ENCODE assay signal across 9 cellular contexts in the genomic region with DNA sequence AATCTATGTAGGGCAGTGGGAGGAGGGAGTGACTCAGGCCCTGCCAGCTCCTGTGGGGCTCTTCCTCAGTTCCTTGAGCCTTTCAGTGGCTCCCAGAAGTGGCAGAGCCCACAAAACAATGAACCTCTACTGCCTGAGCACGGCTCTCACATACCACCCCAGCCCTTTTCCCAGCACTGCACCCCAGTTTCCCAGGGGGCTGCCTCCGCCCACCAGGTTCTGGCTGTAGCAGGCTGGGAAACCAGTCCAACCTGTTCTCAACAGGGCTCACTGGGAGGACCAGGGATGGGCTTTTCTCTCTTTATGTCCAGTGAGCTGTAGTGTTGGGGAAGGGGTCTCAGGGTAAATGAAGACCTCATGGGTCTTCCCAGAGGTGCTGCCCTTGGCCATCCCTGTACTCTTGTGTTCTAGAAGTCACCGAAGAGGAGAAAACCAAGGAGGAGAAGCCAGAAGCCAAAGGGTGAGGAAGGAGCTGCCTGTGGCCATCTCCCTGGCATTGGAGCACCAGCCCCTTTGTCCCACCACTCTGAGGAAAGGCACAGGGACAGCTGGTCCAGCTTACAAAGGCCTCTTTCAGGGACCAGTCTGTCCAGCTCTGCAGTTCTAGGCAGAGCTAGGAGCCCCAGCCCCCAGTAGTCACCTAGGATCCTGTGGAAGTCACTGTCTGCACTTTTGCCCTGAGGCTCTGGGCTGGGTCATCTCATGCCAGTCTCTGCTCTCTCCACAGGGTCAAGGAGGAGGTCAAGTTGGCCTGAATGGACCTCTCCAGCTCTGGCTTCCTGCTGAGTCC. TPM values are rescaled to one million over a fixed set of nuclear protein-coding genes. Genes with fewer than 3 reads are reported as not detected.
DNase-seq lines count a peak whose midpoint lies in the region; ATAC-seq, FAIRE-seq and TF ChIP-seq lines count a peak whose summit lies in the region.
"Had no signal": no experiment of that assay in that cellular context is flagged by ENCODE, and none has a peak within 500 bp of the region (broad histone marks: within the 10 kb centered on the region; RNA-seq: fewer than 3 reads in every experiment).

No MANE protein-coding gene starts in this region.

- no peak for FAIRE-seq in endothelial cell of umbilical vein (lab: Jason Lieb, UNC)

- TF ChIP-seq CTCF in endothelial cell of umbilical vein (IDR thresholded peaks at IDR 0.05; ENCODE audit: extremely low read depth in 1 of 2, insufficient read depth in 1 of 2, low read depth in 1 of 2, low read length in 2 of 2): no peak
- TF ChIP-seq CTCF in prostate gland (IDR thresholded peaks at IDR 0.05): no peak

- no peak overlapping the region for H3K4me2 ChIP-seq in endothelial cell of umbilical vein (ENCODE audit: insufficient read depth, low read length)

- H3K79me2 ChIP-seq in endothelial cell of umbilical vein (ENCODE audit: control insufficient read depth, insufficient read depth, low read length): peaks cover 19% of the 10 kb centered on the region

- H3K27me3 ChIP-seq in endothelial cell of umbilical vein (ENCODE audit: control insufficient read depth in 2 of 2, insufficient read depth in 2 of 2, low read length in 2 of 2) (no peaks in the 10 kb centered on the region), prostate gland (replicated peaks; ENCODE audit: insufficient read depth) (no peaks in the 10 kb centered on the region)

- dilution Hi-C loops in endothelial cell of umbilical vein (cut with MboI; ENCODE audit: extremely low pct_ligation_motif_present, low sequenced_read_pairs): no loop called here

- H3K4me3 ChIP-seq in endothelial cell of umbilical vein (replicated peaks in 1 of 3; ENCODE audit: insufficient read depth in 1 of 3, low read depth in 1 of 3, low read length in 3 of 3) (no peak overlapping the region), prostate gland (no peak overlapping the region)

- H3K4me1 ChIP-seq in endothelial cell of umbilical vein (ENCODE audit: control insufficient read depth, extremely low read depth, insufficient read depth, low read length) (peaks cover 14% of the 10 kb centered on the region), prostate gland (replicated peaks) (peaks cover 6% of the 10 kb centered on the region)

- H3K9me1 ChIP-seq in endothelial cell of umbilical vein (replicated peaks; ENCODE audit: control insufficient read depth, extremely low read depth, insufficient read depth, low read length): no peaks in the 10 kb centered on the region

- no TSS peak for BruUV-seq in endothelial cell of umbilical vein (replicated peaks; lab: Mats Ljungman, UMichigan)

- POLR2A ChIA-PET in endothelial cell of umbilical vein (lab: Charles Lee): interaction anchor here (0.8 to 1.3 kb wide), 5 partner anchors 9 to 109 kb away, joined by 3 to 4 read pairs (median 4); no protein-coding TSS in a partner anchor

- H3K9ac ChIP-seq in endothelial cell of umbilical vein (replicated peaks; ENCODE audit: extremely low read depth, insufficient read depth, low read length): no peak overlapping the region

- WGBS in prostate gland: 46% methylated on average over 3 of the region's 3 CpGs

- no peak overlapping the region for H2AFZ ChIP-seq in endothelial cell of umbilical vein (ENCODE audit: low read depth, low read length)

- CTCF ChIA-PET in endothelial cell of umbilical vein (lab: Charles Lee): interaction anchor here (0.6 to 2.1 kb wide), 5 partner anchors 14 to 117 kb away, joined by 3 to 12 read pairs (median 3); no protein-coding TSS in a partner anchor

- no peaks in the 10 kb centered on the region for H4K20me1 ChIP-seq in endothelial cell of umbilical vein (replicated peaks; ENCODE audit: control insufficient read depth, extremely low read depth, insufficient read depth, low read length)

- H3K9me3 ChIP-seq in endothelial cell of umbilical vein (replicated peaks; ENCODE audit: control insufficient read depth, insufficient read depth, low read length) (no peaks in the 10 kb centered on the region), prostate gland (no peaks in the 10 kb centered on the region)

- peak; percentile 76 for DNase-seq in ELF-1 (ENCODE audit: low read depth, low spot score)
- DNase-seq in M059J (ENCODE audit: low read depth): peak; percentile 60
- DNase-seq in endothelial cell of umbilical vein (ENCODE audit: low read depth, low spot score): no peak
- DNase-seq in prostate gland (ENCODE audit: low spot score): peak; percentile 48
- no peak for DNase-seq in activated gamma-delta T cell treated with Interleukin-2 at 50 U/mL for 16 hours
- DNase-seq: NCI-H526 treated with DMSO at 0.1 percent for 48 hours, retina had no signal

- no peak overlapping the region for H3K27ac ChIP-seq in endothelial cell of umbilical vein (ENCODE audit: insufficient read depth, low read depth, low read length)
- peak overlapping the region; percentile 58 to 63 for H3K27ac ChIP-seq in prostate gland

- intact Hi-C loops in endothelial cell of umbilical vein (cut with micrococcal nuclease): no loop called here
- intact Hi-C loops in prostate gland (cut with DNase I): no loop called here

- TF ChIP-seq POLR2A in endothelial cell of umbilical vein (IDR thresholded peaks at IDR 0.05; ENCODE audit: low read depth, low read length) (no peak), prostate gland (IDR thresholded peaks at IDR 0.05) (no peak)

- no peak for ATAC-seq in HG02798 (IDR thresholded peaks at IDR 0.05; ENCODE audit: poor library complexity, unreplicated experiment)
- no peak for ATAC-seq in HG03378 (IDR thresholded peaks at IDR 0.05; ENCODE audit: unreplicated experiment)

- peaks cover 15 to 46% of the 10 kb centered on the region in 2 experiments for H3K36me3 ChIP-seq in endothelial cell of umbilical vein (ENCODE audit: control insufficient read depth in 2 of 2, extremely low read depth in 1 of 2, insufficient read depth in 2 of 2, low read length in 2 of 2)
- peaks cover 3 to 14% of the 10 kb centered on the region in 2 donors for H3K36me3 ChIP-seq in prostate gland

TF ChIP-seq in endothelial cell of umbilical vein, 7 proteins besides CTCF, POLR2A, EP300 and RAD21 (continues in another document):
- TF ChIP-seq MAX (IDR thresholded peaks at IDR 0.05; ENCODE audit: insufficient read depth, insufficient read length) (no peak), GATA2 (IDR thresholded peaks at IDR 0.05; ENCODE audit: insufficient read depth, insufficient read length, low read depth, low read length) (no peak), POLR2AphosphoS5 (IDR thresholded peaks at IDR 0.05; ENCODE audit: insufficient read depth, low read depth, low read length) (peak; percentile 19), FOS (IDR thresholded peaks at IDR 0.05; ENCODE audit: borderline replicate concordance, insufficient read depth, low read length) (no peak), EZH2 (IDR thresholded peaks at IDR 0.05; ENCODE audit: borderline replicate concordance, low read depth, low read length, severe bottlenecking) (no peak)

RNA-seq across cellular contexts. Expression of gene MARCKSL1, which starts 3.5 kb away (rescaled TPM):
- total RNA-seq in M059J (2014; rRNA removed; shearing (Covaris generic)): 73.3 and 110 TPM in 2 replicates
- total RNA-seq in endothelial cell of umbilical vein: 249 and 265 TPM in 2 replicates
- 311 and 318 TPM in 2 replicates for polyA plus RNA-seq in endothelial cell of umbilical vein
- 353 TPM in 2 replicates for polyA plus RNA-seq in endothelial cell of umbilical vein (2011; cell fraction: cytosol; rRNA removed)
- polyA plus RNA-seq in endothelial cell of umbilical vein (2011; cell fraction: nucleus; rRNA removed): 91.3 and 92.6 TPM in 2 replicates
- polyA plus RNA-seq in endothelial cell of umbilical vein (2012): 195 and 202 TPM in 2 replicates
- 199 and 217 TPM in 2 replicates for polyA minus RNA-seq in endothelial cell of umbilical vein
- 14.1 TPM for polyA minus RNA-seq in endothelial cell of umbilical vein (2011; cell fraction: cytosol; rRNA and poly(A)+ RNA removed)
- 43.4 and 45.0 TPM in 2 replicates for polyA minus RNA-seq in endothelial cell of umbilical vein (2011; cell fraction: nucleus; rRNA and poly(A)+ RNA removed)
- total RNA-seq in prostate gland: 100 to 1,000 TPM; 144 to 243 TPM

RNA-seq across cellular contexts. Expression of gene FAM229A, which starts 29.8 kb away (rescaled TPM):
- 0.42 and 1.2 TPM in 2 replicates for total RNA-seq in M059J (2014; rRNA removed; shearing (Covaris generic))
- 8.6 and 11.6 TPM in 2 replicates for total RNA-seq in endothelial cell of umbilical vein
- 8.9 and 9.9 TPM in 2 replicates for polyA plus RNA-seq in endothelial cell of umbilical vein
- polyA plus RNA-seq in endothelial cell of umbilical vein (2011; cell fraction: cytosol; rRNA removed): 0.68 and 2.0 TPM in 2 replicates
- polyA plus RNA-seq in endothelial cell of umbilical vein (2011; cell fraction: nucleus; rRNA removed): 43.3 and 43.7 TPM in 2 replicates
- polyA plus RNA-seq in endothelial cell of umbilical vein (2012): 1.9 and 2.4 TPM in 2 replicates
- 6.3 and 7.2 TPM in 2 replicates for polyA minus RNA-seq in endothelial cell of umbilical vein
- 0.61 TPM for polyA minus RNA-seq in endothelial cell of umbilical vein (2011; cell fraction: cytosol; rRNA and poly(A)+ RNA removed)
- 11.2 and 15.7 TPM in 2 replicates for polyA minus RNA-seq in endothelial cell of umbilical vein (2011; cell fraction: nucleus; rRNA and poly(A)+ RNA removed)
- 10 to 100 TPM in 1 of 2 donors, 1 to 10 TPM in 1; 8.5 to 24.2 TPM for total RNA-seq in prostate gland

RNA-seq across cellular contexts. Expression of gene TSSK3, which starts 29.9 kb away (rescaled TPM):
- 0.07 TPM in 1 of 2 replicates, not detected in the other for total RNA-seq in M059J (2014; rRNA removed; shearing (Covaris generic))
- total RNA-seq in endothelial cell of umbilical vein (0.42 and 1.1 TPM in 2 replicates), prostate gland (1 to 10 TPM in 1 of 2 donors, not detected in 1; 7.0 TPM)
- 0.48 and 0.65 TPM in 2 replicates for polyA plus RNA-seq in endothelial cell of umbilical vein
- 0.13 and 0.18 TPM in 2 replicates for polyA plus RNA-seq in endothelial cell of umbilical vein (2011; cell fraction: cytosol; rRNA removed)
- 1.1 and 7.1 TPM in 2 replicates for polyA plus RNA-seq in endothelial cell of umbilical vein (2011; cell fraction: nucleus; rRNA removed)
- polyA plus RNA-seq in endothelial cell of umbilical vein (2012): 0.34 and 0.82 TPM in 2 replicates
- 0.62 and 0.90 TPM in 2 replicates for polyA minus RNA-seq in endothelial cell of umbilical vein
- polyA minus RNA-seq in endothelial cell of umbilical vein (2011; cell fraction: cytosol; rRNA and poly(A)+ RNA removed): not detected
- polyA minus RNA-seq in endothelial cell of umbilical vein (2011; cell fraction: nucleus; rRNA and poly(A)+ RNA removed): 1.4 TPM in 1 of 2 replicates, not detected in the other

RNA-seq across cellular contexts. Expression of gene HDAC1, which starts 40.6 kb away (rescaled TPM):
- 158 and 171 TPM in 2 replicates for total RNA-seq in M059J (2014; rRNA removed; shearing (Covaris generic))
- 111 and 138 TPM in 2 replicates for total RNA-seq in endothelial cell of umbilical vein
- 109 and 141 TPM in 2 replicates for polyA plus RNA-seq in endothelial cell of umbilical vein
- polyA plus RNA-seq in endothelial cell of umbilical vein (2011; cell fraction: cytosol; rRNA removed): 109 and 112 TPM in 2 replicates
- 280 and 349 TPM in 2 replicates for polyA plus RNA-seq in endothelial cell of umbilical vein (2011; cell fraction: nucleus; rRNA removed)
- 105 and 141 TPM in 2 replicates for polyA plus RNA-seq in endothelial cell of umbilical vein (2012)
- polyA minus RNA-seq in endothelial cell of umbilical vein: 188 and 226 TPM in 2 replicates
- polyA minus RNA-seq in endothelial cell of umbilical vein (2011; cell fraction: cytosol; rRNA and poly(A)+ RNA removed): 41.7 TPM
- 79.8 and 110 TPM in 2 replicates for polyA minus RNA-seq in endothelial cell of umbilical vein (2011; cell fraction: nucleus; rRNA and poly(A)+ RNA removed)
- 10 to 100 TPM; 85.8 to 98.0 TPM for total RNA-seq in prostate gland

Comparison
In these comparisons a context has a peak if more than half of its experiments do, and no peak if none do; other contexts are left out.
1. DNase-seq: peak in ELF-1 (single experiment), M059J (single experiment) and prostate gland (single experiment); none in endothelial cell of umbilical vein (single experiment) and activated gamma-delta T cell treated with Interleukin-2 at 50 U/mL for 16 hours (single experiment).